ENCODE assay signal across 28 cellular contexts in genomic region chr3:57929988-57930387, GRCh38.
"Had no signal": no experiment of that assay in that cellular context is flagged by ENCODE, and none has a peak within 500 bp of the region (broad histone marks: within the 10 kb centered on the region; RNA-seq: fewer than 3 reads in every experiment).

No MANE protein-coding gene starts in this region.

- H3K79me2 ChIP-seq: parathyroid adenoma had no signal

- H3K27ac ChIP-seq: neural progenitor cell, ovary, parathyroid adenoma, psoas muscle, right lobe of liver, stomach, thoracic aorta, thyroid gland, tibial nerve, upper lobe of left lung, vagina had no signal

- H3K4me1 Mint-ChIP-seq: nephron; neural progenitor cell; stimulated activated effector memory CD8-positive, alpha-beta T cell treated with anti-CD3 and anti-CD28 coated beads, Interleukin-12 subunit alpha, Interleukin-12 subunit beta, amount 100 ng/mL, for 72 hours; stimulated activated naive B cell treated with anti-CD40 and anti-IgM and Interleukin-4, amounts not matched to agents 10 μg/mL and 1 μg/mL and 100 μg/mL, for 72 hours had no signal

- H3K27ac Mint-ChIP-seq: nephron; neural progenitor cell; progenitor cell of endocrine pancreas; stimulated activated effector memory CD8-positive, alpha-beta T cell treated with anti-CD3 and anti-CD28 coated beads, Interleukin-12 subunit alpha, Interleukin-12 subunit beta, amount 100 ng/mL, for 72 hours; stimulated activated naive B cell treated with anti-CD40 and anti-IgM and Interleukin-4, amounts not matched to agents 10 μg/mL and 1 μg/mL and 100 μg/mL, for 72 hours; stimulated activated naive CD8-positive, alpha-beta T cell treated with anti-CD3 and anti-CD28 coated beads, Interleukin-15, Interleukin-2, amounts not matched to agents 100 ng/mL and 50 ng/mL, for 24 hours had no signal

- H3K4me1 ChIP-seq: neural progenitor cell, parathyroid adenoma, right lobe of liver, thyroid gland, tibial nerve, upper lobe of left lung, vagina had no signal

- DNase-seq: occipital lobe; ovary; posterior cingulate gyrus; psoas muscle; right cardiac atrium; right lobe of liver; sigmoid colon; small intestine; stimulated activated CD4-positive, alpha-beta T cell treated with anti-CD3 and anti-CD28 coated beads, Interleukin-15, amount 100 ng/mL, for 24 hours; stimulated activated CD4-positive, alpha-beta T cell treated with anti-CD3 and anti-CD28 coated beads, Interleukin-2, amount 100 ng/mL, for 24 hours; stimulated activated CD4-positive, alpha-beta T cell treated with anti-CD3 and anti-CD28 coated beads, Interleukin-2, amount 100 ng/mL, for 48 hours; stimulated activated CD4-positive, alpha-beta T cell treated with anti-CD3 and anti-CD28 coated beads, Interleukin-4, amount 100 ng/mL, for 24 hours; stimulated activated naive B cell treated with anti-CD40 and anti-IgM and Interleukin-4, amounts not matched to agents 10 μg/mL and 1 μg/mL and 100 μg/mL, for 72 hours; stimulated activated naive CD4-positive, alpha-beta T cell treated with Interleukin-2 at 50 U/mL for 16 hours; stomach; thyroid gland; trophoblast cell; upper lobe of left lung had no signal

- H2AFZ ChIP-seq: neural progenitor cell, parathyroid adenoma had no signal

- FAIRE-seq: small intestine, urothelium cell line had no signal

- H3K9ac ChIP-seq: neural progenitor cell, parathyroid adenoma had no signal

- H3K4me3 ChIP-seq: neural progenitor cell, ovary, psoas muscle, right lobe of liver, sigmoid colon, stomach, thoracic aorta, thyroid gland, tibial nerve, upper lobe of left lung, vagina had no signal

- H3K9me3 ChIP-seq: ovary, psoas muscle, right lobe of liver, sigmoid colon, stomach, thoracic aorta, thyroid gland, tibial nerve, upper lobe of left lung, vagina had no signal

- H3K9me3 Mint-ChIP-seq: nephron; neural progenitor cell; stimulated activated effector memory CD8-positive, alpha-beta T cell treated with anti-CD3 and anti-CD28 coated beads, Interleukin-12 subunit alpha, Interleukin-12 subunit beta, amount 100 ng/mL, for 72 hours; stimulated activated naive B cell treated with anti-CD40 and anti-IgM and Interleukin-4, amounts not matched to agents 10 μg/mL and 1 μg/mL and 100 μg/mL, for 72 hours; stimulated activated naive CD8-positive, alpha-beta T cell treated with anti-CD3 and anti-CD28 coated beads, Interleukin-15, Interleukin-2, amounts not matched to agents 100 ng/mL and 50 ng/mL, for 24 hours had no signal

- H3K36me3 ChIP-seq: neural progenitor cell, ovary, thyroid gland had no signal

- H3K27me3 Mint-ChIP-seq: progenitor cell of endocrine pancreas; stimulated activated naive B cell treated with anti-CD40 and anti-IgM and Interleukin-4, amounts not matched to agents 10 μg/mL and 1 μg/mL and 100 μg/mL, for 72 hours; stimulated activated naive CD8-positive, alpha-beta T cell treated with anti-CD3 and anti-CD28 coated beads, Interleukin-15, Interleukin-2, amounts not matched to agents 100 ng/mL and 50 ng/mL, for 24 hours had no signal

- ATAC-seq: psoas muscle; right cardiac atrium; right lobe of liver; stimulated activated effector memory CD8-positive, alpha-beta T cell treated with anti-CD3 and anti-CD28 coated beads, Interleukin-12 subunit alpha, Interleukin-12 subunit beta, amount 100 ng/mL, for 72 hours; stimulated activated naive B cell treated with anti-CD40 and anti-IgM and Interleukin-4, amounts not matched to agents 10 μg/mL and 1 μg/mL and 100 μg/mL, for 72 hours had no signal

- H3K27me3 ChIP-seq: neural progenitor cell, ovary, right lobe of liver, sigmoid colon, stomach, thyroid gland, tibial nerve, upper lobe of left lung, vagina had no signal

- H3K4me2 ChIP-seq: neural progenitor cell had no signal

- H3K4me3 Mint-ChIP-seq: nephron; neural progenitor cell; stimulated activated effector memory CD8-positive, alpha-beta T cell treated with anti-CD3 and anti-CD28 coated beads, Interleukin-12 subunit alpha, Interleukin-12 subunit beta, amount 100 ng/mL, for 72 hours; stimulated activated naive B cell treated with anti-CD40 and anti-IgM and Interleukin-4, amounts not matched to agents 10 μg/mL and 1 μg/mL and 100 μg/mL, for 72 hours; stimulated activated naive CD8-positive, alpha-beta T cell treated with anti-CD3 and anti-CD28 coated beads, Interleukin-15, Interleukin-2, amounts not matched to agents 100 ng/mL and 50 ng/mL, for 24 hours had no signal
